In the genomic region with DNA sequence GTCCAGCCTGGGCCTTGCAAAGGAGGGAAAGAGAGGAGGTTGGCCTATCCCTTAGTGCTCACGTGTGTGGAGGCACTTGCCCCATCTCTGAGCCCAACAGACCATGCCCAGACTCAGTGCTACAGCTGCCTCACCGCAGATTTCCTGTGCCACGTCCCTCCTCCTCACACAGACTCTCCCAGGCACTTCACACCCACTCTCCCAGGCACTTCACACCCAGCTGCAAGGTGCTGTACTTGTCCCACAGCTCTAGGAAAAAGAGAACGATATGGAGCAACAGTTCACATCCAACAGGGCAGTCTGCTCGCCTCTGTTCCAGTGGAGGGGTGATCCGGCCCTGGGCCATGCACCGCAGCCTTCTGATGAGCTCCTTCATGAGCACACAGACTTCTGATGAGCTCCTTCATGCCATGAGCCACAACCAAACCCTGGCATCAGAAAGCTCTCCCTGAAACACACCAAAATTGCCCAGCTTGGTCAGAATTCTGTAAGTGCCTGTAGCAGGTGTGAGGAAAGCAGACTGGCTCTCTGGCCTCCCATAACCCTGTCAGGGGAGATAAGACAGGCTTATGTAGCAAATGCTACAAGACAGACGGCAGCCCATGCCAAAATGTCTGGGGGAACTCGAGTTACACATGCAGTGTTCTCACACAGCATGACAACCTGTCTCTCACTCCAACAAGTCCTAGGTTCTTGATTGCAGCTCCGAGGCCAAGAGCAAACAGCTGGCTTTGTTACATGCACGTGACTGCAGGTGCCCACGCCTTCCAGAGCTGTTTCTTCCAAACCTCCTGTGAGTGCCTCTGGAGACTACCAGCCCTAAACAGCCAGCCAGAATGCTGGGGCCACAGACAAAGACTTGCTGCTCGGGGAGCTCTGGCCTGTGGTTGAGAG, we compare ENCODE assay signal across 14 cellular contexts.
DNase-seq lines count a peak whose midpoint lies in the region; ATAC-seq and TF ChIP-seq lines count a peak whose summit lies in the region.
"Had no signal": no experiment of that assay in that cellular context is flagged by ENCODE, and none has a peak within 500 bp of the region (broad histone marks: within the 10 kb centered on the region; RNA-seq: fewer than 3 reads in every experiment).

No MANE protein-coding gene starts in this region.

- no peaks in the 10 kb centered on the region for H3K36me3 Mint-ChIP-seq in progenitor cell of endocrine pancreas (ENCODE audit: insufficient read depth)
- H3K36me3 Mint-ChIP-seq: CD4-positive, CD25-positive, alpha-beta regulatory T cell had no signal

- TF ChIP-seq CTCF in progenitor cell of endocrine pancreas (IDR thresholded peaks at IDR 0.05; ENCODE audit: unreplicated experiment): no peak

- H3K27ac Mint-ChIP-seq in progenitor cell of endocrine pancreas: no peak overlapping the region
- H3K27ac Mint-ChIP-seq: CD4-positive, CD25-positive, alpha-beta regulatory T cell had no signal

- DNase-seq in DMS79 (lab: John Stamatoyannopoulos, UW) (peak; percentile 74), NAMALWA (ENCODE audit: low spot score) (peak; percentile 65), head of caudate nucleus (peak in 35 of 42 donors; percentile 21 to 87 (median 59)), HCEC 1CT (no peak), activated gamma-delta T cell (lab: John Stamatoyannopoulos, UW) (no peak), progenitor cell of endocrine pancreas (ENCODE audit: low spot score, unreplicated experiment) (no peak)
- DNase-seq: activated CD4-positive, alpha-beta T cell treated with anti-CD3 and anti-CD28 coated beads for 48 hours; CD4-positive, CD25-positive, alpha-beta regulatory T cell; esophagus squamous epithelium; OCI-M1; stimulated activated CD4-positive, alpha-beta T cell treated with anti-CD3 and anti-CD28 coated beads, Interleukin-12 subunit alpha, Interleukin-12 subunit beta, amount 100 ng/mL, for 4 hours; substantia nigra had no signal

- H3K27me3 Mint-ChIP-seq in progenitor cell of endocrine pancreas: peaks cover 17% of the 10 kb centered on the region
- H3K27me3 Mint-ChIP-seq: CD4-positive, CD25-positive, alpha-beta regulatory T cell had no signal

- no peaks in the 10 kb centered on the region for H3K9me3 Mint-ChIP-seq in progenitor cell of endocrine pancreas (ENCODE audit: low read depth)
- H3K9me3 Mint-ChIP-seq: CD4-positive, CD25-positive, alpha-beta regulatory T cell had no signal

- no peak overlapping the region for H3K4me3 Mint-ChIP-seq in progenitor cell of endocrine pancreas (ENCODE audit: low read depth)
- H3K4me3 Mint-ChIP-seq: CD4-positive, CD25-positive, alpha-beta regulatory T cell had no signal

- ATAC-seq in GM21381 (IDR thresholded peaks at IDR 0.05; ENCODE audit: unreplicated experiment) (peak; percentile 72), GM19035 (IDR thresholded peaks at IDR 0.05; ENCODE audit: unreplicated experiment) (no peak)

- no peaks in the 10 kb centered on the region for H3K4me1 Mint-ChIP-seq in progenitor cell of endocrine pancreas (ENCODE audit: low read depth)

- intact Hi-C loops in head of caudate nucleus (cut with DNase I): no loop called here

Comparison
In these comparisons a context has a peak if more than half of its experiments do, and no peak if none do; other contexts are left out.
1. DNase-seq: peak in DMS79 (single experiment), NAMALWA (single experiment) and head of caudate nucleus (35 of 42); none in HCEC 1CT (single experiment), activated gamma-delta T cell (single experiment) and progenitor cell of endocrine pancreas (single experiment).